ENCODE assay signal across 8 cellular contexts in the genomic region with DNA sequence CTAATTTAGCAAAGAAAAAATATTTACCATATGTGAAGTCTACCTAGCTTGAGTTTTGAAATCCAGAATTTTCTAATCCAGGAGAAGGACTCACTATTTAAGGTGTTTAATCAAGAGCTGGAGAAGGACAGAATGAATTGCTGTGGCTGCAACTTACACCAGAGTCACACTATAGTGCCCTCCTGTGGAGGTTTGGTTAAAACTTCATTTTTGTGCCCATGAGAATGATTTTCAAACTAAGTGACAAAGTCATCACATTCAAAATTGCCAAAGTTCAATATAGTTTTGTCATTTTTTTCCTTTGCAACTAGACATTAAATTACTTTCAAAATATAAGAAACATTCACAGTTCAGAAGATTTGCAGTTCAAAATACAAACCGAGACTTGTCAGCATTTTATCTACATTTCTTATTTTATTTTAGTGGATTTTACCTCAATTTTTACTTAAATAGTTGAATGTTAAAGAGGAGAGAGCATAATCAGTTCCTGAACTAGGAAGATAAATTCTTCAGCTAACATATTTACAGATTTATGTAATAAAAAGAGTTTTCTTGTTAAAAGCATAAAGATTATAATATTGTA.
DNase-seq lines count a peak whose midpoint lies in the region; ATAC-seq, FAIRE-seq and TF ChIP-seq lines count a peak whose summit lies in the region.

No MANE protein-coding gene starts in this region.

- 0% methylated on average over 1 of the region's 1 CpG for WGBS in GM12878 (ENCODE audit: insufficient coverage, insufficient replicate concordance, low lambda C conversion rate, missing lambda C conversion rate)

- TF ChIP-seq CTCF in BE2C (IDR thresholded peaks at IDR 0.05; ENCODE audit: low read depth, low read length) (peak; percentile 75), GM12873 (IDR thresholded peaks at IDR 0.05; ENCODE audit: insufficient read depth, low read depth, low read length, missing control alignments) (peak; percentile 53), GM12878 (IDR thresholded peaks at IDR 0.05 in 2 of 3, conservative IDR thresholded peaks at IDR 0.05 in 1 of 3; ENCODE audit: control insufficient read depth in 2 of 3, extremely low read depth in 1 of 3, insufficient read depth in 1 of 3, low read depth in 3 of 3, low read length in 3 of 3) (peak; percentile 38 to 48 (median 44); a peak in 5 of 6 replicates)

- H3K36me3 ChIP-seq in BE2C (no peaks in the 10 kb centered on the region), GM12878 (ENCODE audit: control insufficient read depth in 2 of 2, insufficient read depth in 2 of 2, low read length in 1 of 2) (no peaks in the 10 kb centered on the region)

- no peaks in the 10 kb centered on the region for H3K36me3 Mint-ChIP-seq in activated T-helper 1 cell treated with anti-CD3 and anti-CD28 coated beads, Interleukin-12 subunit alpha, Interleukin-12 subunit beta, Interleukin-2, Interleukin-4 antibody, amounts not matched to agents 30 ng/mL and 10 ng/mL and 1 ng/mL, durations not matched to agents 14 hours and 24 hours and 36 hours (ENCODE audit: low read depth)

- no peak for FAIRE-seq in GM12878 (lab: Jason Lieb, UNC)

- H3K27ac Mint-ChIP-seq in activated T-helper 1 cell treated with anti-CD3 and anti-CD28 coated beads, Interleukin-12 subunit alpha, Interleukin-12 subunit beta, Interleukin-2, Interleukin-4 antibody, amounts not matched to agents 30 ng/mL and 10 ng/mL and 1 ng/mL, durations not matched to agents 14 hours and 24 hours and 36 hours, result no peak overlapping the region

- H3K4me2 ChIP-seq in GM12878 (ENCODE audit: control insufficient read depth, insufficient read depth), result no peak overlapping the region

- peak; percentile 59 for ATAC-seq in GM12878

- peaks cover 39% of the 10 kb centered on the region for H3K27me3 Mint-ChIP-seq in activated T-helper 1 cell treated with anti-CD3 and anti-CD28 coated beads, Interleukin-12 subunit alpha, Interleukin-12 subunit beta, Interleukin-2, Interleukin-4 antibody, amounts not matched to agents 30 ng/mL and 10 ng/mL and 1 ng/mL, durations not matched to agents 14 hours and 24 hours and 36 hours (ENCODE audit: insufficient read depth)

- H3K4me3 ChIP-seq in BE2C (ENCODE audit: low read depth, low read length) (no peak overlapping the region), GM12878 (no peak overlapping the region)

- H4K20me1 ChIP-seq in GM12878 (ENCODE audit: control insufficient read depth, insufficient read depth), result no peaks in the 10 kb centered on the region

- in situ Hi-C loops in GM12878 (cut with MboI), result no loop called here

- TF ChIP-seq RAD21 in GM12878 (IDR thresholded peaks at IDR 0.05; ENCODE audit: insufficient read depth, low read depth, low read length), result peak; percentile 44

- H3K4me1 Mint-ChIP-seq in activated T-helper 1 cell treated with anti-CD3 and anti-CD28 coated beads, Interleukin-12 subunit alpha, Interleukin-12 subunit beta, Interleukin-2, Interleukin-4 antibody, amounts not matched to agents 30 ng/mL and 10 ng/mL and 1 ng/mL, durations not matched to agents 14 hours and 24 hours and 36 hours (ENCODE audit: low read depth), result no peaks in the 10 kb centered on the region

- H3K9me3 ChIP-seq in BE2C (no peaks in the 10 kb centered on the region), GM12878 (replicated peaks; ENCODE audit: control insufficient read depth, insufficient read depth, low read length) (no peaks in the 10 kb centered on the region)

- H2AFZ ChIP-seq in GM12878 (ENCODE audit: control insufficient read depth, low read depth, low read length), result no peak overlapping the region

- H3K27me3 ChIP-seq in BE2C (no peaks in the 10 kb centered on the region), GM12878 (replicated peaks in 1 of 2; ENCODE audit: control insufficient read depth in 2 of 2, insufficient read depth in 2 of 2, low read length in 1 of 2) (peaks cover 0 to 4% of the 10 kb centered on the region in 2 experiments; a peak in 1 of 4 replicates)

- intact Hi-C loops in GM12878 (cut with micrococcal nuclease; ENCODE audit: unreplicated experiment), result loop anchor here (1.0 to 2.0 kb wide), 2 partner anchors 592 to 917 kb away; no protein-coding TSS in a partner anchor
- intact Hi-C loops in activated T-helper 1 cell treated with anti-CD3 and anti-CD28 coated beads, Interleukin-12 subunit alpha, Interleukin-12 subunit beta, Interleukin-2, Interleukin-4 antibody, amounts not matched to agents 30 ng/mL and 10 ng/mL and 1 ng/mL, durations not matched to agents 14 hours and 24 hours and 36 hours (cut with micrococcal nuclease), result loop anchor here (1.0 kb wide), 1 partner anchor 917 kb away; no protein-coding TSS in a partner anchor

- peaks cover 3% of the 10 kb centered on the region for H3K9me3 Mint-ChIP-seq in activated T-helper 1 cell treated with anti-CD3 and anti-CD28 coated beads, Interleukin-12 subunit alpha, Interleukin-12 subunit beta, Interleukin-2, Interleukin-4 antibody, amounts not matched to agents 30 ng/mL and 10 ng/mL and 1 ng/mL, durations not matched to agents 14 hours and 24 hours and 36 hours

- H3K79me2 ChIP-seq in GM12878 (ENCODE audit: control insufficient read depth, insufficient read depth, low read length), result no peaks in the 10 kb centered on the region

- no peak overlapping the region for H3K4me3 Mint-ChIP-seq in activated T-helper 1 cell treated with anti-CD3 and anti-CD28 coated beads, Interleukin-12 subunit alpha, Interleukin-12 subunit beta, Interleukin-2, Interleukin-4 antibody, amounts not matched to agents 30 ng/mL and 10 ng/mL and 1 ng/mL, durations not matched to agents 14 hours and 24 hours and 36 hours

- H3K4me1 ChIP-seq in BE2C, result no peaks in the 10 kb centered on the region
- H3K4me1 ChIP-seq in GM12878 (ENCODE audit: control insufficient read depth, insufficient read depth, low read length), result no peaks in the 10 kb centered on the region

- CTCF ChIA-PET in GM12878 (lab: Yijun Ruan, JAX), result interaction anchor here (1.0 to 5.2 kb wide), 6 partner anchors 11 to 917 kb away, joined by 3 to 24 read pairs (median 3); no protein-coding TSS in a partner anchor

- peak; percentile 25 for DNase-seq in BE2C
- peak; percentile 20 for DNase-seq in NCI-H2171 (lab: John Stamatoyannopoulos, UW)
- DNase-seq in GM12878 (ENCODE audit: low read depth, low spot score), result no peak
- peak; percentile 61 for DNase-seq in kidney tubule cell (ENCODE audit: low spot score)
- DNase-seq in activated T-helper 1 cell treated with anti-CD3 and anti-CD28 coated beads, Interleukin-12 subunit alpha, Interleukin-12 subunit beta, Interleukin-2, Interleukin-4 antibody, amounts not matched to agents 30 ng/mL and 10 ng/mL and 1 ng/mL, durations not matched to agents 14 hours and 24 hours and 36 hours (ENCODE audit: low spot score), result no peak
- no peak for DNase-seq in OCI-M2 (lab: John Stamatoyannopoulos, UW; ENCODE audit: unreplicated experiment)
- DNase-seq in activated CD8-positive, alpha-beta memory T cell treated with anti-CD3 and anti-CD28 coated beads, Interleukin-2, amount 50 U/mL, for 4 hours, result no peak

- no TSS peak for BruUV-seq in GM12878 (replicated peaks; lab: Mats Ljungman, UMichigan)

- no peak overlapping the region for H3K9ac ChIP-seq in GM12878 (ENCODE audit: control insufficient read depth, insufficient read depth, low read length)

- TF ChIP-seq POLR2A in GM12878 (IDR thresholded peaks at IDR 0.05; ENCODE audit: low read depth, low read length), result no peak

- H3K27ac ChIP-seq in GM12878 (ENCODE audit: control insufficient read depth, insufficient read depth), result no peak overlapping the region

- RAD21 ChIA-PET in GM12878 (lab: Charles Lee; ENCODE audit: unreplicated experiment), result interaction anchor here (0.7 to 1.8 kb wide), 3 partner anchors 465 to 629 kb away, joined by 3 to 7 read pairs (median 3); no protein-coding TSS in a partner anchor

- SMC1A ChIA-PET in GM12878 (lab: Charles Lee; ENCODE audit: uncharacterized antibody, unreplicated experiment), result interaction anchor here (1.0 to 1.4 kb wide), 3 partner anchors 446 to 910 kb away, joined by 3 to 8 read pairs (median 3); no protein-coding TSS in a partner anchor

- TF ChIP-seq EP300 in GM12878 (IDR thresholded peaks at IDR 0.05; ENCODE audit: borderline replicate concordance in 1 of 2, control insufficient read depth in 1 of 2, low read depth in 2 of 2, low read length in 2 of 2), result no peak

- POLR2A ChIA-PET in GM12878 (lab: Charles Lee), result no interaction called here

TF ChIP-seq in GM12878, 131 proteins besides CTCF, POLR2A, EP300 and RAD21 (continues in another document):
- TF ChIP-seq SKIL (IDR thresholded peaks at IDR 0.05; ENCODE audit: low read depth, poor library complexity, severe bottlenecking) (no peak), RCOR1 (conservative IDR thresholded peaks at IDR 0.05; ENCODE audit: low read depth, low read length) (no peak), MEF2A (IDR thresholded peaks at IDR 0.05; ENCODE audit: insufficient read depth, low read depth, low read length) (no peak)

Comparison
In these comparisons a context has a peak if more than half of its experiments do, and no peak if none do; other contexts are left out.
1. DNase-seq: peak in BE2C (single experiment), NCI-H2171 (single experiment) and kidney tubule cell (single experiment); none in GM12878 (single experiment), activated T-helper 1 cell treated with anti-CD3 and anti-CD28 coated beads, Interleukin-12 subunit alpha, Interleukin-12 subunit beta, Interleukin-2, Interleukin-4 antibody, amounts not matched to agents 30 ng/mL and 10 ng/mL and 1 ng/mL, durations not matched to agents 14 hours and 24 hours and 36 hours (single experiment), OCI-M2 (single experiment) and activated CD8-positive, alpha-beta memory T cell treated with anti-CD3 and anti-CD28 coated beads, Interleukin-2, amount 50 U/mL, for 4 hours (single experiment).
2. Peak in every context shown above with its lines, with median percentiles within 50 percentile points of each other: CTCF ChIP-seq.